In the genomic region with DNA sequence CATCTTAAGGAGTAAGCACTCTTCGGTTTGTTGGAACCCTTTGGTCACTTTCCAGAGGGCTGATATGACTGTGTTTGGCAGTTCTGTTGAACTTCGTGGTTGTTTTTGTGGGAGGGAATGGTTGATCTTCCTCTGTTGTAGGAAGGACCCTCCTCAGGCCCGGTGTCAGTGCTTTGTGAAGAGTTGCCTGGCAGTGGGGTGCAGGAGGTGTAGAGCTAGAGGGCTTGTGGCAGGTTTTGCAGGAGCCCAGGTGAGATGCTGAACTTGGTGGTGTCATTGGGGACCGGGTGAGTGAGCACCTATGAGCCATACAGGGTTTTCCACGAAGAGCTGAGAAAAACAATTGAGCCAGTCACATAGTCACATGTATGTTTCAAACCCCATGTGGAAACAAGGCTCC, we compare ENCODE assay signal across 27 cellular contexts.
"Had no signal": no experiment of that assay in that cellular context is flagged by ENCODE, and none has a peak within 500 bp of the region (broad histone marks: within the 10 kb centered on the region; RNA-seq: fewer than 3 reads in every experiment).

No MANE protein-coding gene starts in this region.

- ATAC-seq: left lobe of liver, lower lobe of right lung, mucosa of descending colon, psoas muscle, WTC11 had no signal

- H3K4me3 ChIP-seq: hepatocyte, lower lobe of right lung, mucosa of descending colon, neural progenitor cell, psoas muscle, right atrium auricular region, SJSA1, spleen, stomach, transverse colon had no signal

- H3K27me3 Mint-ChIP-seq: brain, naive B cell had no signal

- H3K4me1 ChIP-seq: lower lobe of right lung, neural progenitor cell, psoas muscle, right atrium auricular region, SJSA1, stomach, transverse colon had no signal

- H3K27me3 ChIP-seq: hepatocyte, neural progenitor cell, right atrium auricular region, SJSA1, spleen, stomach, transverse colon had no signal

- H3K9me3 ChIP-seq: lower lobe of right lung, mucosa of descending colon, psoas muscle, right atrium auricular region, SJSA1, spleen, stomach, transverse colon had no signal

- H3K27ac Mint-ChIP-seq: brain, neural progenitor cell, WTC11 had no signal

- DNase-seq: activated CD8-positive, alpha-beta memory T cell treated with anti-CD3 and anti-CD28 coated beads for 24 hours; activated CD8-positive, alpha-beta memory T cell treated with anti-CD3 and anti-CD28 coated beads, Interleukin-2, amount 50 U/mL, for 4 hours; activated gamma-delta T cell treated with Interleukin-2 at 50 U/mL for 16 hours; aorta; caudate nucleus; dermis blood vessel endothelial cell; effector CD8-positive, alpha-beta T cell; foreskin melanocyte; glutamatergic neuron; immature natural killer cell; lower lobe of right lung; mesendoderm; mucosa of descending colon; naive B cell; psoas muscle; spleen; stimulated activated CD4-positive, alpha-beta T cell treated with anti-CD3 and anti-CD28 coated beads, Interleukin-4, amount 100 ng/mL, for 24 hours; stomach; T1000; transverse colon had no signal

- H3K27ac ChIP-seq: hepatocyte, lower lobe of right lung, neural progenitor cell, psoas muscle, right atrium auricular region, SJSA1, spleen, stomach, transverse colon had no signal

- H3K4me3 Mint-ChIP-seq: brain, immature natural killer cell, naive B cell, neural progenitor cell, WTC11 had no signal

- H3K4me1 Mint-ChIP-seq: brain, neural progenitor cell, WTC11 had no signal

- H3K9me3 Mint-ChIP-seq: immature natural killer cell, naive B cell, neural progenitor cell, WTC11 had no signal
